8 cellular contexts compared by ENCODE assay signal in genomic region chr10:93458821-93459257, GRCh38. TPM values are rescaled to one million over a fixed set of nuclear protein-coding genes. Genes with fewer than 3 reads are reported as not detected.
DNase-seq lines count a peak whose midpoint lies in the region; ATAC-seq, FAIRE-seq and TF ChIP-seq lines count a peak whose summit lies in the region.

No MANE protein-coding gene starts in this region.

- no peaks in the 10 kb centered on the region for H3K9me2 ChIP-seq in PC-9 (ENCODE audit: insufficient read depth)

- FAIRE-seq in D721Med (lab: Jason Lieb, UNC) = no peak

- peak overlapping the region; percentile 34 for H3K4me3 Mint-ChIP-seq in osteocyte (ENCODE audit: unreplicated experiment)
- no peak overlapping the region for H3K4me3 Mint-ChIP-seq in CD14-positive monocyte

- no peaks in the 10 kb centered on the region for H4K20me1 ChIP-seq in PC-9 (ENCODE audit: insufficient read depth)
- H4K20me1 ChIP-seq in fibroblast of lung (ENCODE audit: control insufficient read depth, extremely low read depth, insufficient read depth, low read length) = no peaks in the 10 kb centered on the region

- H2AFZ ChIP-seq in PC-9 (no peak overlapping the region), fibroblast of lung (ENCODE audit: low read length) (no peak overlapping the region)

- H3K36me3 ChIP-seq in PC-9 (ENCODE audit: low read depth) (no peaks in the 10 kb centered on the region), fibroblast of lung (ENCODE audit: control insufficient read depth, insufficient read depth, low read length) (peaks cover 10% of the 10 kb centered on the region)

- intact Hi-C loops in PC-9 (cut with micrococcal nuclease; ENCODE audit: unreplicated experiment) = loop anchor here (1.0 to 2.0 kb wide), 5 partner anchors 7 to 82 kb away; partner anchors contain the start of gene MYOF
- intact Hi-C loops in CD14-positive monocyte (cut with micrococcal nuclease) = no loop called here

- peaks cover 83% of the 10 kb centered on the region for H3K4me1 Mint-ChIP-seq in osteocyte (ENCODE audit: unreplicated experiment)
- H3K4me1 Mint-ChIP-seq in CD14-positive monocyte = peaks cover 41% of the 10 kb centered on the region

- no peak for TF ChIP-seq CTCF in PC-9 (conservative IDR thresholded peaks at IDR 0.05)
- TF ChIP-seq CTCF in fibroblast of lung (conservative IDR thresholded peaks at IDR 0.05 in 1 of 2, IDR thresholded peaks at IDR 0.05 in 1 of 2; ENCODE audit: low read depth in 1 of 2, low read length in 2 of 2) = no peak
- no peak for TF ChIP-seq CTCF in osteocyte (IDR thresholded peaks at IDR 0.05)
- no peak for TF ChIP-seq CTCF in D721Med (IDR thresholded peaks at IDR 0.05; ENCODE audit: insufficient read depth, missing control alignments)
- no peak for TF ChIP-seq CTCF in CD14-positive monocyte (IDR thresholded peaks at IDR 0.05)

- H3K27ac Mint-ChIP-seq in osteocyte (ENCODE audit: unreplicated experiment) (peak overlapping the region; percentile 99), CD14-positive monocyte (peak overlapping the region in 2 of 7 donors; percentile 46 to 73)

- H3K27me3 Mint-ChIP-seq in osteocyte (ENCODE audit: unreplicated experiment) (no peaks in the 10 kb centered on the region), CD14-positive monocyte (ENCODE audit: low read depth in 3 of 3) (peaks cover 0 to 4% (median 0%) of the 10 kb centered on the region in 3 donors)

- no peak for ATAC-seq in HG03521 (IDR thresholded peaks at IDR 0.05; ENCODE audit: unreplicated experiment)

- H3K4me1 ChIP-seq in PC-9 (replicated peaks; ENCODE audit: insufficient read depth) (peaks cover 14% of the 10 kb centered on the region), fibroblast of lung (ENCODE audit: control insufficient read depth, extremely low read depth, insufficient read depth, low read length) (peaks cover 47% of the 10 kb centered on the region)

- DNase-seq in Caki2 (ENCODE audit: low read depth) (peak; percentile 100), PC-9 (peak; percentile 86 to 91), fibroblast of lung (ENCODE audit: low read depth in 2 of 2) (peak; percentile 99 to 100), osteocyte (ENCODE audit: extremely low spot score, unreplicated experiment) (peak; percentile 96), caudate nucleus (lab: John Stamatoyannopoulos, UW) (no peak), D721Med (ENCODE audit: insufficient read length, low spot score) (no peak), CD14-positive monocyte (ENCODE audit: low spot score) (no peak)

- H3K9me3 ChIP-seq in PC-9 (ENCODE audit: insufficient read depth, low read depth) (no peaks in the 10 kb centered on the region), fibroblast of lung (ENCODE audit: control insufficient read depth, insufficient read depth, low read depth, low read length) (no peaks in the 10 kb centered on the region)

- H3K9me3 Mint-ChIP-seq in osteocyte (ENCODE audit: unreplicated experiment) (no peaks in the 10 kb centered on the region), CD14-positive monocyte (no peaks in the 10 kb centered on the region)

- BruUV-seq in PC-9 (replicated peaks; lab: Mats Ljungman, UMichigan) = no TSS peak

- in situ Hi-C loops in Caki2 (cut with HindIII; ENCODE audit: low pct_unique_long_range_greater_than_20kb, low sequenced_read_pairs) = no loop called here

- H3K27ac ChIP-seq in PC-9 (peak overlapping the region; percentile 90), fibroblast of lung (ENCODE audit: insufficient read depth, low read length) (peak overlapping the region; percentile 95), caudate nucleus (ENCODE audit: low read depth, low read length) (no peak overlapping the region)

- CTCF ChIA-PET in PC-9 (lab: Charles Lee) = interaction anchor here (0.8 kb wide), 1 partner anchor 23 kb away, joined by 3 read pairs; the partner anchor contains the start of gene MYOF

- no peaks in the 10 kb centered on the region for H3K27me3 ChIP-seq in PC-9 (ENCODE audit: insufficient read depth, low read depth)
- no peaks in the 10 kb centered on the region for H3K27me3 ChIP-seq in fibroblast of lung (ENCODE audit: control insufficient read depth, insufficient read depth, low read length)

- H3K4me3 ChIP-seq in PC-9 (no peak overlapping the region), fibroblast of lung (replicated peaks in 1 of 4; ENCODE audit: control extremely low read depth in 1 of 4, insufficient read depth in 1 of 4, low read depth in 3 of 4, low read length in 4 of 4) (peak overlapping the region in 2 of 4 experiments; percentile 2 to 13)

- peaks cover 17% of the 10 kb centered on the region; the same call in 1 of the 2 replicates for H3F3A ChIP-seq in PC-9 (ENCODE audit: insufficient read depth, low read depth)

- H3K4me2 ChIP-seq in PC-9 (peak overlapping the region; percentile 51; the same call in 1 of the 2 replicates), fibroblast of lung (ENCODE audit: extremely low read depth, insufficient read depth, low read length) (peak overlapping the region; percentile 44)

- H3K79me2 ChIP-seq in PC-9 (ENCODE audit: low read depth) = peaks cover 52% of the 10 kb centered on the region
- peaks cover 76% of the 10 kb centered on the region for H3K79me2 ChIP-seq in fibroblast of lung (ENCODE audit: control insufficient read depth, insufficient read depth, low read length)

- POLR2A ChIA-PET in PC-9 (lab: Charles Lee; ENCODE audit: unreplicated experiment) = interaction anchor here (0.6 to 1.5 kb wide), 9 partner anchors 10 to 945 kb away, joined by 3 to 30 read pairs (median 10); partner anchors contain the start of gene MYOF

- H3K9ac ChIP-seq in fibroblast of lung (ENCODE audit: insufficient read depth, low read length) = peak overlapping the region; percentile 51

- H3K36me3 Mint-ChIP-seq in osteocyte (ENCODE audit: unreplicated experiment) (peaks cover 35% of the 10 kb centered on the region), CD14-positive monocyte (peaks cover 51 to 63% of the 10 kb centered on the region in 2 donors)

RNA-seq across cellular contexts. Expression of gene MYOF, which starts 23.3 kb away (rescaled TPM):
- total RNA-seq in Caki2 (2014; rRNA removed; shearing (Covaris generic); ENCODE audit: low replicate concordance) = 67.0 and 83.1 TPM in 2 replicates
- total RNA-seq in PC-9 (2021) = 255 and 274 TPM in 2 replicates
- 161 and 298 TPM in 2 replicates for total RNA-seq in fibroblast of lung
- 215 and 314 TPM in 2 replicates for polyA plus RNA-seq in fibroblast of lung
- polyA plus RNA-seq in fibroblast of lung (2012) = 184 and 340 TPM in 2 replicates
- 121 and 188 TPM in 2 replicates for polyA minus RNA-seq in fibroblast of lung (ENCODE audit: low replicate concordance)
- total RNA-seq in osteocyte = 470 and 517 TPM in 2 replicates
- 10 to 100 TPM in 1 of 2 donors, 1 to 10 TPM in 1; 9.7 to 14.5 TPM for polyA plus RNA-seq in CD14-positive monocyte

RNA-seq across cellular contexts. Expression of gene CEP55, which starts 37.6 kb away (rescaled TPM):
- total RNA-seq in Caki2 (2014; rRNA removed; shearing (Covaris generic); ENCODE audit: low replicate concordance) = 44.4 and 58.9 TPM in 2 replicates
- 29.6 and 38.9 TPM in 2 replicates for total RNA-seq in PC-9 (2021)
- 2.1 and 19.0 TPM in 2 replicates for total RNA-seq in fibroblast of lung
- polyA plus RNA-seq in fibroblast of lung = 16.1 and 51.6 TPM in 2 replicates
- 10.1 and 35.8 TPM in 2 replicates for polyA plus RNA-seq in fibroblast of lung (2012)
- 2.0 and 2.1 TPM in 2 replicates for polyA minus RNA-seq in fibroblast of lung (ENCODE audit: low replicate concordance)
- 8.6 and 9.5 TPM in 2 replicates for total RNA-seq in osteocyte
- under 1 TPM in 1 of 2 donors, not detected in 1; 0.26 TPM for polyA plus RNA-seq in CD14-positive monocyte

Comparison
In these comparisons a context has a peak if more than half of its experiments do, and no peak if none do; other contexts are left out.
1. DNase-seq: peak in Caki2 (single experiment), PC-9 (2 of 2), fibroblast of lung (2 of 2) and osteocyte (single experiment); none in caudate nucleus (0 of 61), D721Med (single experiment) and CD14-positive monocyte (single experiment).